Comparison of ENCODE assay signal across 1 cellular context in genomic region chr16:81399909-81400308, GRCh38.
TF ChIP-seq lines count a peak whose summit lies in the region.

No MANE protein-coding gene starts in this region.

TF ChIP-seq in HepG2, 621 proteins besides CTCF, POLR2A, EP300 and RAD21:
- TF ChIP-seq SMAD1 (CRISPR knock-in tag; IDR thresholded peaks at IDR 0.05; ENCODE audit: borderline replicate concordance, low read depth) (no peak), ZNF331 (CRISPR knock-in tag; IDR thresholded peaks at IDR 0.05) (peak; percentile 100), ETV6 (CRISPR knock-in tag; conservative IDR thresholded peaks at IDR 0.05) (no peak), ZBTB8A (CRISPR knock-in tag; IDR thresholded peaks at IDR 0.05; ENCODE audit: borderline replicate concordance, low read depth) (no peak), HNRNPK (IDR thresholded peaks at IDR 0.05; ENCODE audit: low read depth, low read length, poor library complexity, severe bottlenecking) (peak; percentile 53), MLX (CRISPR knock-in tag; IDR thresholded peaks at IDR 0.05) (no peak)
